8 cellular contexts compared by ENCODE assay signal in the genomic region with DNA sequence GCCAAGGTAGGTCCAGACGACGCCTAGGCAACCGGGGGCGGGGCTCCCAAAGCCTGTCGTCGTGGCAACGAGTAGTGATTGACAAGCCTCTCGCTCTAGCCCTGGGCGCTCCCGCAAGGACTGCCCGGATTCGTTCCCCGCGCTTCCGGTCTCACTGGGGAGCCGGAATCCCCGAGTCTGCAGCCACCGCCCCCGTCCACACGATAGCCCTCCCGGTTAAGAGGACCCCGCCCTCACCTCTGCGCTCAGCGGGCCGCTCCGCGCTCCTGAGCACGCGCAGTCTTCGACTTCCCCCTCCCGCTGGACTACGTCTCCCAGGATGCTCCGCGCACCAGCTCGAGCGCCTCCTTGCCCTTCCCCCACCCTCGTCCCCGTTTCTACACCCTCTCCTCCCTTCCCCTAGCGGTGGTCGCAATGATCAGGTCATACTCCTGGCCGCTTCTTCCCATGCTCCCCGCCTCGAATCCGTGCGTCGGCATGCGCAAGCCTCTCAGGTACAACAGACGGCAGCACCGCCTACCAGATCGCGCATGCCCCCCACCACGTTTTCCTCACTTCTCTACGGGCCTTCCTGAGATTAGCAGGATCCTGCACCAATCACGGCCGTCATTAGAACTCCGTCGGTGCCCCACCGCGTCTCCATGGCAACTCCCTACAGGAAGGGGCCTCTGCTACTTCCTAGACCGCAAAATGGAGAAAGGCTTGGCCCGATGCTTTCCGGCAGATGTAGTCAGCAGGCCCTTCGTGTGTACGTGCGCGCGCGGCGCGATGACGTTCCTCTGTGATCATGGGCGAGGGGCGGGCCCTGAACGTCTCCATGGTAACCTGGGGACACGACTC. TPM values are rescaled to one million over a fixed set of nuclear protein-coding genes. Genes with fewer than 3 reads are reported as not detected.
DNase-seq lines count a peak whose midpoint lies in the region; ATAC-seq and TF ChIP-seq lines count a peak whose summit lies in the region.

MZF1 (minus strand) TSS at position 518 of the 840 bp plus-strand sequence. CDS start 1,946 bp downstream, outside the sequence.

- peak within 1 kb of the TSS; percentile 97 for H3K4me3 Mint-ChIP-seq in T-helper 2 cell treated with Interferon-gamma antibody and Interleukin-4, amounts not matched to agents 5 μg/mL and 100 μg/mL, for 36 hours

- H3K4me3 ChIP-seq in kidney epithelial cell (ENCODE audit: low read depth, low read length) = peak within 1 kb of the TSS; percentile 64

- H3K9me3 Mint-ChIP-seq in T-helper 2 cell treated with Interferon-gamma antibody and Interleukin-4, amounts not matched to agents 5 μg/mL and 100 μg/mL, for 36 hours = no peaks in the 10 kb centered on the region

- peak; percentile 61 for ATAC-seq in GM18870 (IDR thresholded peaks at IDR 0.05; ENCODE audit: unreplicated experiment)
- ATAC-seq in HG03103 (IDR thresholded peaks at IDR 0.05; ENCODE audit: low read depth, unreplicated experiment) = peak; percentile 46

- peaks cover 1% of the 10 kb centered on the region for H3K36me3 ChIP-seq in kidney epithelial cell (ENCODE audit: control insufficient read depth, insufficient read depth, low read length)

- DNase-seq in T-helper 2 cell treated with Interferon-gamma antibody and Interleukin-4, amounts not matched to agents 5 μg/mL and 100 μg/mL, for 36 hours (ENCODE audit: low spot score) = peak; percentile 100
- peak; percentile 100 for DNase-seq in central memory CD4-positive, alpha-beta T cell
- DNase-seq in kidney epithelial cell (ENCODE audit: low read depth) (peak; percentile 100), NCI-H510A (lab: John Stamatoyannopoulos, UW) (no peak), SHP77 treated with DMSO at 0.1 percent for 48 hours (lab: John Stamatoyannopoulos, UW) (no peak)
- peak; percentile 98 to 99 for DNase-seq in stimulated activated CD4-positive, alpha-beta T cell treated with anti-CD3 and anti-CD28 coated beads, Interleukin-1b, Interleukin-23, amount 100 ng/mL, for 4 hours (ENCODE audit: low read depth in 2 of 2)

- peaks cover 16% of the 10 kb centered on the region for H3K36me3 Mint-ChIP-seq in T-helper 2 cell treated with Interferon-gamma antibody and Interleukin-4, amounts not matched to agents 5 μg/mL and 100 μg/mL, for 36 hours (ENCODE audit: low read depth)

- no peaks in the 10 kb centered on the region for H3K27me3 Mint-ChIP-seq in T-helper 2 cell treated with Interferon-gamma antibody and Interleukin-4, amounts not matched to agents 5 μg/mL and 100 μg/mL, for 36 hours (ENCODE audit: low read depth)

- no peak for TF ChIP-seq CTCF in kidney epithelial cell (IDR thresholded peaks at IDR 0.05; ENCODE audit: insufficient read depth, low read length, poor library complexity, severe bottlenecking)

- H3K27ac Mint-ChIP-seq in T-helper 2 cell treated with Interferon-gamma antibody and Interleukin-4, amounts not matched to agents 5 μg/mL and 100 μg/mL, for 36 hours = peak within 1 kb of the TSS; percentile 100

- no peaks in the 10 kb centered on the region for H3K27me3 ChIP-seq in kidney epithelial cell (ENCODE audit: control insufficient read depth, insufficient read depth, low read length)

- peaks cover 31% of the 10 kb centered on the region for H3K4me1 Mint-ChIP-seq in T-helper 2 cell treated with Interferon-gamma antibody and Interleukin-4, amounts not matched to agents 5 μg/mL and 100 μg/mL, for 36 hours (ENCODE audit: low read depth)

RNA-seq across cellular contexts. Expression of gene MZF1, which starts in this region (rescaled TPM):
- 14.6 and 19.3 TPM in 2 replicates for total RNA-seq in kidney epithelial cell

Comparison
In these comparisons a context has a peak if more than half of its experiments do, and no peak if none do; other contexts are left out.
1. DNase-seq: peak in T-helper 2 cell treated with Interferon-gamma antibody and Interleukin-4, amounts not matched to agents 5 μg/mL and 100 μg/mL, for 36 hours (single experiment), central memory CD4-positive, alpha-beta T cell (single experiment), kidney epithelial cell (single experiment) and stimulated activated CD4-positive, alpha-beta T cell treated with anti-CD3 and anti-CD28 coated beads, Interleukin-1b, Interleukin-23, amount 100 ng/mL, for 4 hours (2 of 2); none in NCI-H510A (single experiment) and SHP77 treated with DMSO at 0.1 percent for 48 hours (single experiment).